In genomic region chr2:46811379-46812310, GRCh38 we compare ENCODE assay signal across 16 cellular contexts.
DNase-seq lines count a peak whose midpoint lies in the region; ATAC-seq and TF ChIP-seq lines count a peak whose summit lies in the region.
"Had no signal": no experiment of that assay in that cellular context is flagged by ENCODE, and none has a peak within 500 bp of the region (broad histone marks: within the 10 kb centered on the region; RNA-seq: fewer than 3 reads in every experiment).

No MANE protein-coding gene starts in this region.

- intact Hi-C loops in A673 (cut with micrococcal nuclease; ENCODE audit: unreplicated experiment) = no loop called here
- intact Hi-C loops in Panc1 (cut with micrococcal nuclease; ENCODE audit: unreplicated experiment) = no loop called here

- DNase-seq in A673 (ENCODE audit: low spot score) = no peak
- no peak for DNase-seq in Panc1 (ENCODE audit: low read depth, low spot score)
- no peak for DNase-seq in fibroblast of pulmonary artery (ENCODE audit: low read depth)
- DNase-seq in skeletal muscle cell (ENCODE audit: low read depth) = no peak
- no peak for DNase-seq in AG20443 (ENCODE audit: low spot score)
- no peak for DNase-seq in effector memory CD4-positive, alpha-beta T cell
- DNase-seq in kidney tubule cell (ENCODE audit: low spot score) = no peak
- no peak for DNase-seq in NCI-H345 (lab: John Stamatoyannopoulos, UW)
- DNase-seq: activated CD4-positive, alpha-beta T cell treated with anti-CD3 and anti-CD28 coated beads, Interleukin-2, amount 50 U/mL, for 4 hours; AML-193; dermis blood vessel endothelial cell; NCI-H1417 treated with DMSO at 0.1 percent for 48 hours; NCI-H524; T-helper 2 cell had no signal

- peak; percentile 12; the same call in 1 of the 2 replicates for ATAC-seq in Panc1

- H3K27me3 ChIP-seq in A673 (replicated peaks; ENCODE audit: insufficient read depth, low read depth, low read length, poor library complexity) (no peaks in the 10 kb centered on the region), Panc1 (ENCODE audit: control insufficient read depth, insufficient read depth, low read length) (no peaks in the 10 kb centered on the region)
- no peaks in the 10 kb centered on the region for H3K27me3 ChIP-seq in effector memory CD4-positive, alpha-beta T cell (replicated peaks; ENCODE audit: control insufficient read depth, insufficient read depth, low read length, poor library complexity, severe bottlenecking)
- H3K27me3 ChIP-seq: Peyer's patch had no signal

- H3K27ac ChIP-seq in A673 (ENCODE audit: low read depth, low read length, poor library complexity, severe bottlenecking) (no peak overlapping the region), Panc1 (ENCODE audit: low read length) (no peak overlapping the region)
- H3K27ac ChIP-seq in effector memory CD4-positive, alpha-beta T cell (ENCODE audit: insufficient read depth, low read length, poor library complexity, severe bottlenecking) = no peak overlapping the region

- TF ChIP-seq CTCF in A673 (conservative IDR thresholded peaks at IDR 0.05; ENCODE audit: low read depth, low read length) (no peak), Panc1 (IDR thresholded peaks at IDR 0.05) (no peak), fibroblast of pulmonary artery (IDR thresholded peaks at IDR 0.05; ENCODE audit: low read length, missing control alignments) (no peak)

- CTCF ChIA-PET in A673 (lab: Charles Lee) (no interaction called here), Panc1 (lab: Charles Lee) (no interaction called here)

- H3K4me1 ChIP-seq in A673 (ENCODE audit: insufficient read depth, low read length, poor library complexity, severe bottlenecking) = peaks cover 15% of the 10 kb centered on the region
- no peaks in the 10 kb centered on the region for H3K4me1 ChIP-seq in Panc1 (ENCODE audit: control insufficient read depth, insufficient read depth, low read length)
- H3K4me1 ChIP-seq in effector memory CD4-positive, alpha-beta T cell (ENCODE audit: control insufficient read depth, insufficient read depth, low read length, poor library complexity, severe bottlenecking) = no peaks in the 10 kb centered on the region

- H3K36me3 ChIP-seq in A673 (ENCODE audit: insufficient read depth, low read length, poor library complexity, severe bottlenecking) = no peaks in the 10 kb centered on the region
- H3K36me3 ChIP-seq in Panc1 (ENCODE audit: control insufficient read depth, insufficient read depth, low read length) = no peaks in the 10 kb centered on the region
- H3K36me3 ChIP-seq in effector memory CD4-positive, alpha-beta T cell (ENCODE audit: control insufficient read depth, insufficient read depth, low read length) = no peaks in the 10 kb centered on the region
- H3K36me3 ChIP-seq: Peyer's patch had no signal

- H3K4me3 ChIP-seq in A673 (ENCODE audit: low read depth, low read length, poor library complexity, severe bottlenecking) (peak overlapping the region; percentile 25), Panc1 (ENCODE audit: low read depth in 2 of 2, low read length in 2 of 2) (no peak overlapping the region), fibroblast of pulmonary artery (replicated peaks; ENCODE audit: low read depth, low read length) (peak overlapping the region; percentile 31), skeletal muscle cell (ENCODE audit: low read depth, low read length) (peak overlapping the region; percentile 12)
- H3K4me3 ChIP-seq in effector memory CD4-positive, alpha-beta T cell (ENCODE audit: insufficient read depth, low read depth, low read length, poor library complexity, severe bottlenecking) = no peak overlapping the region
- H3K4me3 ChIP-seq: mucosa of descending colon, Peyer's patch had no signal

- BruUV-seq in A673 (replicated peaks; lab: Mats Ljungman, UMichigan) = no TSS peak
- BruUV-seq in Panc1 (replicated peaks; lab: Mats Ljungman, UMichigan) = no TSS peak

- H3K9me3 ChIP-seq in A673 (ENCODE audit: low read depth, low read length, poor library complexity, severe bottlenecking) (no peaks in the 10 kb centered on the region), Panc1 (ENCODE audit: control insufficient read depth, insufficient read depth, low read depth, low read length) (no peaks in the 10 kb centered on the region)
- H3K9me3 ChIP-seq in effector memory CD4-positive, alpha-beta T cell (ENCODE audit: control insufficient read depth, low read length) = no peaks in the 10 kb centered on the region
- H3K9me3 ChIP-seq: mucosa of descending colon, Peyer's patch had no signal

- in situ Hi-C loops in Panc1 (cut with HindIII; ENCODE audit: low pct_unique_long_range_greater_than_20kb, low sequenced_read_pairs) = no loop called here

- POLR2A ChIA-PET in A673 (lab: Charles Lee; ENCODE audit: low non-redundant PET) (no interaction called here), Panc1 (lab: Charles Lee) (no interaction called here)

Comparison
In these comparisons a context has a peak if more than half of its experiments do, and no peak if none do; other contexts are left out.
1. H3K4me3 ChIP-seq: peak in A673 (single experiment), fibroblast of pulmonary artery (single experiment) and skeletal muscle cell (single experiment); none in Panc1 (0 of 2) and effector memory CD4-positive, alpha-beta T cell (single experiment).